15 cellular contexts compared by ENCODE assay signal in the genomic region with DNA sequence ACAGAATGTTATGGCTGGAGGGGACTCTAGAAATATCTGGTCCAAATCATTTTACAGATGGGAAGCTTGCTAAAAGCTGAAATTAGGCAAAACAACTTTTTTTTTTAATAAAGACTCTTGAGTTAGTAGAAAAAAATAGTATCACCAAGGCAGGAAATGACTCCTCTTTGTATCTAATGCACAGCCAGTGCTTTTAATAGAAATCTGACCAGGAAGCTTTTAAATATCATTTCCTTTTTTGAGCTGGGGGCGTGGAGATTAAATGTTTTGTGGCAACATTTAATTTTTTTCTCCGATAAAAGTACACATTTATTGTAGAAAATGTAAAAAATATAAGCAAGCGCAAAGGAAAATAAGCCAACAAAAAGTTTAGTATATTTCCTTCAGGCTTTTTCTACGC. TPM values are rescaled to one million over a fixed set of nuclear protein-coding genes. Genes with fewer than 3 reads are reported as not detected.
DNase-seq lines count a peak whose midpoint lies in the region; ATAC-seq, FAIRE-seq and TF ChIP-seq lines count a peak whose summit lies in the region.
"Had no signal": no experiment of that assay in that cellular context is flagged by ENCODE, and none has a peak within 500 bp of the region (broad histone marks: within the 10 kb centered on the region; RNA-seq: fewer than 3 reads in every experiment).

No MANE protein-coding gene starts in this region.

- H2AFZ ChIP-seq in astrocyte (ENCODE audit: low read depth, low read length), result no peak overlapping the region
- H2AFZ ChIP-seq: hepatocyte had no signal

- peaks cover 21% of the 10 kb centered on the region for H3K4me1 Mint-ChIP-seq in astrocyte (ENCODE audit: low read depth, unreplicated experiment)
- peaks cover 23% of the 10 kb centered on the region for H3K4me1 Mint-ChIP-seq in T-helper 2 cell treated with Interferon-gamma antibody and Interleukin-4, amounts not matched to agents 5 μg/mL and 100 μg/mL, for 36 hours (ENCODE audit: low read depth)

- FAIRE-seq in astrocyte (lab: Jason Lieb, UNC), result no peak
- FAIRE-seq: small intestine had no signal

- H3K27me3 ChIP-seq in astrocyte (ENCODE audit: insufficient read depth, low read length), result no peaks in the 10 kb centered on the region
- no peaks in the 10 kb centered on the region for H3K27me3 ChIP-seq in gastrocnemius medialis
- H3K27me3 ChIP-seq: hepatocyte had no signal

- no peak overlapping the region for H3K27ac ChIP-seq in astrocyte (ENCODE audit: low read depth, low read length)
- peak overlapping the region in 3 of 4 donors; percentile 12 to 54 (median 16) for H3K27ac ChIP-seq in gastrocnemius medialis
- H3K27ac ChIP-seq: hepatocyte had no signal

- H3K9me3 ChIP-seq in astrocyte (ENCODE audit: insufficient read depth, low read depth, low read length), result no peaks in the 10 kb centered on the region
- no peaks in the 10 kb centered on the region for H3K9me3 ChIP-seq in gastrocnemius medialis

- H3K9ac ChIP-seq in astrocyte (ENCODE audit: low read length), result no peak overlapping the region

- no peak overlapping the region for H3K4me3 ChIP-seq in astrocyte (ENCODE audit: insufficient read depth, low read depth, low read length)
- H3K4me3 ChIP-seq in gastrocnemius medialis, result no peak overlapping the region
- H3K4me3 ChIP-seq: hepatocyte had no signal

- H3K36me3 ChIP-seq in astrocyte (ENCODE audit: insufficient read depth, low read length) (peaks cover 73% of the 10 kb centered on the region), gastrocnemius medialis (peaks cover 0 to 56% of the 10 kb centered on the region in 2 donors)

- intact Hi-C loops in gastrocnemius medialis (cut with DNase I; ENCODE audit: low total_unique reads), result no loop called here

- no peak for TF ChIP-seq POLR2A in gastrocnemius medialis (IDR thresholded peaks at IDR 0.05)

- in situ Hi-C loops in gastrocnemius medialis (cut with MboI; ENCODE audit: low sequenced_read_pairs in 4 of 4), result loop anchor here in 3 of 4 donors (25.0 kb wide), 3 partner anchors 200 to 875 kb away; a partner anchor contains a TSS

- H3K4me2 ChIP-seq in astrocyte (ENCODE audit: low read length), result peak overlapping the region; percentile 23
- H3K4me2 ChIP-seq: hepatocyte had no signal

- TF ChIP-seq CTCF in astrocyte (IDR thresholded peaks at IDR 0.05; ENCODE audit: insufficient read depth, low read depth, low read length) (no peak), gastrocnemius medialis (IDR thresholded peaks at IDR 0.05 in 4 of 5, conservative IDR thresholded peaks at IDR 0.05 in 1 of 5) (no peak)

- H3K36me3 Mint-ChIP-seq in astrocyte (ENCODE audit: low read depth, unreplicated experiment), result peaks cover 20% of the 10 kb centered on the region
- H3K36me3 Mint-ChIP-seq in T-helper 2 cell treated with Interferon-gamma antibody and Interleukin-4, amounts not matched to agents 5 μg/mL and 100 μg/mL, for 36 hours (ENCODE audit: low read depth), result peaks cover 55% of the 10 kb centered on the region

- H3K79me2 ChIP-seq in astrocyte (ENCODE audit: insufficient read depth, low read length), result peaks cover 26% of the 10 kb centered on the region
- H3K79me2 ChIP-seq: hepatocyte had no signal

- peak; percentile 34 for DNase-seq in NOMO-1 treated with DMSO at 0.1 percent for 48 hours (lab: John Stamatoyannopoulos, UW; ENCODE audit: unreplicated experiment)
- DNase-seq in NOMO-1 treated with dmso at 0.1 percent for 144 hours (lab: John Stamatoyannopoulos, UW; ENCODE audit: unreplicated experiment), result no peak
- DNase-seq in Kasumi-1 (lab: John Stamatoyannopoulos, UW), result peak; percentile 34 to 39
- DNase-seq in astrocyte (ENCODE audit: low read depth), result no peak
- DNase-seq in gastrocnemius medialis, result no peak
- DNase-seq in NCI-H748 (lab: John Stamatoyannopoulos, UW; ENCODE audit: unreplicated experiment), result no peak
- DNase-seq in GM03348 (ENCODE audit: low spot score), result no peak
- no peak for DNase-seq in T-helper 2 cell treated with Interferon-gamma antibody and Interleukin-4, amounts not matched to agents 5 μg/mL and 100 μg/mL, for 36 hours (ENCODE audit: low spot score)
- DNase-seq: activated naive CD4-positive, alpha-beta T cell; caudate nucleus; NCI-H1105 treated with DMSO at 0.1 percent for 48 hours; small intestine; T-helper 9 cell had no signal

- H4K20me1 ChIP-seq in astrocyte (ENCODE audit: insufficient read depth, low read length), result peaks cover 8% of the 10 kb centered on the region

- peak overlapping the region; percentile 73 for H3K27ac Mint-ChIP-seq in astrocyte (ENCODE audit: unreplicated experiment)
- no peak overlapping the region for H3K27ac Mint-ChIP-seq in T-helper 2 cell treated with Interferon-gamma antibody and Interleukin-4, amounts not matched to agents 5 μg/mL and 100 μg/mL, for 36 hours

- no peaks in the 10 kb centered on the region for H3K4me1 ChIP-seq in astrocyte (ENCODE audit: insufficient read depth, low read length)
- peaks cover 11 to 20% of the 10 kb centered on the region in 2 donors for H3K4me1 ChIP-seq in gastrocnemius medialis

- H3K27me3 Mint-ChIP-seq in astrocyte (ENCODE audit: low read depth, unreplicated experiment), result no peaks in the 10 kb centered on the region
- no peaks in the 10 kb centered on the region for H3K27me3 Mint-ChIP-seq in T-helper 2 cell treated with Interferon-gamma antibody and Interleukin-4, amounts not matched to agents 5 μg/mL and 100 μg/mL, for 36 hours (ENCODE audit: low read depth)

- ATAC-seq in gastrocnemius medialis, result no peak
- ATAC-seq: left lobe of liver had no signal

- no peaks in the 10 kb centered on the region for H3K9me3 Mint-ChIP-seq in astrocyte (ENCODE audit: unreplicated experiment)
- no peaks in the 10 kb centered on the region for H3K9me3 Mint-ChIP-seq in T-helper 2 cell treated with Interferon-gamma antibody and Interleukin-4, amounts not matched to agents 5 μg/mL and 100 μg/mL, for 36 hours

- H3K4me3 Mint-ChIP-seq in astrocyte (ENCODE audit: unreplicated experiment), result no peak overlapping the region
- no peak overlapping the region for H3K4me3 Mint-ChIP-seq in T-helper 2 cell treated with Interferon-gamma antibody and Interleukin-4, amounts not matched to agents 5 μg/mL and 100 μg/mL, for 36 hours

RNA-seq across cellular contexts. Expression of a gene that starts 22.5 kb away (rescaled TPM):
- total RNA-seq in astrocyte (17.8 and 19.4 TPM in 2 replicates), gastrocnemius medialis (10 to 100 TPM in 3 of 4 donors, 1 to 10 TPM in 1; 9.8 to 14.4 (median 11.3) TPM)

Comparison
In these comparisons a context has a peak if more than half of its experiments do, and no peak if none do; other contexts are left out.
1. DNase-seq: peak in NOMO-1 treated with DMSO at 0.1 percent for 48 hours (single experiment) and Kasumi-1 (2 of 2); none in NOMO-1 treated with dmso at 0.1 percent for 144 hours (single experiment), astrocyte (single experiment), gastrocnemius medialis (0 of 2), NCI-H748 (single experiment), GM03348 (single experiment) and T-helper 2 cell treated with Interferon-gamma antibody and Interleukin-4, amounts not matched to agents 5 μg/mL and 100 μg/mL, for 36 hours (single experiment).